Comparison of ENCODE assay signal across 23 cellular contexts in genomic region chr9:20295555-20295954, GRCh38.
DNase-seq lines count a peak whose midpoint lies in the region; ATAC-seq, FAIRE-seq and TF ChIP-seq lines count a peak whose summit lies in the region.
"Had no signal": no experiment of that assay in that cellular context is flagged by ENCODE, and none has a peak within 500 bp of the region (broad histone marks: within the 10 kb centered on the region; RNA-seq: fewer than 3 reads in every experiment).

No MANE protein-coding gene starts in this region.

- H3K4me3 Mint-ChIP-seq in osteocyte (ENCODE audit: unreplicated experiment) = no peak overlapping the region
- no peak overlapping the region for H3K4me3 Mint-ChIP-seq in activated T-helper 1 cell treated with anti-CD3 and anti-CD28 coated beads, Interleukin-12 subunit alpha, Interleukin-12 subunit beta, Interleukin-2, Interleukin-4 antibody, amounts not matched to agents 30 ng/mL and 10 ng/mL and 1 ng/mL, durations not matched to agents 14 hours and 24 hours and 36 hours
- H3K4me3 Mint-ChIP-seq: B cell; CD4-positive, CD25-positive, alpha-beta regulatory T cell; CD8-positive, alpha-beta T cell had no signal

- no TSS peak for BruUV-seq in HepG2 (replicated peaks; lab: Mats Ljungman, UMichigan)

- peak; percentile 1 for DNase-seq in NCI-H82 (lab: John Stamatoyannopoulos, UW)
- no peak for DNase-seq in NCI-H82 treated with DMSO at 0.1 percent for 48 hours (lab: John Stamatoyannopoulos, UW; ENCODE audit: unreplicated experiment)
- peak; percentile 10 for DNase-seq in HepG2 (ENCODE audit: low spot score)
- no peak for DNase-seq in right lobe of liver
- DNase-seq in sigmoid colon = no peak
- no peak for DNase-seq in osteocyte (ENCODE audit: extremely low spot score, unreplicated experiment)
- no peak for DNase-seq in activated T-helper 1 cell treated with anti-CD3 and anti-CD28 coated beads, Interleukin-12 subunit alpha, Interleukin-12 subunit beta, Interleukin-2, Interleukin-4 antibody, amounts not matched to agents 30 ng/mL and 10 ng/mL and 1 ng/mL, durations not matched to agents 14 hours and 24 hours and 36 hours (ENCODE audit: low spot score)
- DNase-seq: Caco-2; CD8-positive, alpha-beta T cell; DMS153; DND-41; GOT3; H7; HCEC 1CT had no signal

- 45% methylated on average over 1 of the region's 1 CpG for WGBS in HepG2 (ENCODE audit: low lambda C conversion rate)
- WGBS in right lobe of liver (ENCODE audit: insufficient coverage, low coverage, low lambda C conversion rate, missing lambda C conversion rate) = 58% methylated on average over 1 of the region's 1 CpG
- 82 to 93% methylated on average over 1 of the region's 1 CpG for WGBS in sigmoid colon, 2 donors

- in situ Hi-C loops in HepG2 (cut with HindIII; ENCODE audit: extremely low pct_ligation_motif_present, low pct_unique_long_range_greater_than_20kb) = no loop called here

- no peak for TF ChIP-seq RAD21 in HepG2 (CRISPR knock-in tag; IDR thresholded peaks at IDR 0.05)

- H3K79me2 ChIP-seq in HepG2 (ENCODE audit: insufficient read depth, low read length) = no peaks in the 10 kb centered on the region

- CTCF ChIA-PET in HepG2 (lab: Yijun Ruan, JAX; ENCODE audit: low intra/inter-chr PET ratio, low total read pairs) = no interaction called here

- H3K27me3 ChIP-seq in HepG2 (ENCODE audit: control insufficient read depth in 1 of 2, insufficient read depth in 2 of 2, low read length in 2 of 2) (no peaks in the 10 kb centered on the region; a peak in 1 of 5 replicates), right lobe of liver (no peaks in the 10 kb centered on the region), sigmoid colon (no peaks in the 10 kb centered on the region)
- H3K27me3 ChIP-seq: BLaER1 had no signal

- H3K36me3 Mint-ChIP-seq in osteocyte (ENCODE audit: unreplicated experiment) = no peaks in the 10 kb centered on the region
- peaks cover 4% of the 10 kb centered on the region for H3K36me3 Mint-ChIP-seq in activated T-helper 1 cell treated with anti-CD3 and anti-CD28 coated beads, Interleukin-12 subunit alpha, Interleukin-12 subunit beta, Interleukin-2, Interleukin-4 antibody, amounts not matched to agents 30 ng/mL and 10 ng/mL and 1 ng/mL, durations not matched to agents 14 hours and 24 hours and 36 hours (ENCODE audit: low read depth)
- H3K36me3 Mint-ChIP-seq: CD8-positive, alpha-beta T cell had no signal

- H3K27ac ChIP-seq in HepG2 (ENCODE audit: extremely low read length, insufficient read depth, low read length) = no peak overlapping the region
- H3K27ac ChIP-seq in right lobe of liver = no peak overlapping the region
- peak overlapping the region in 3 of 4 donors; percentile 3 to 86 (median 78) for H3K27ac ChIP-seq in sigmoid colon
- H3K27ac ChIP-seq: 22Rv1, BLaER1, C4-2B had no signal

- H3K9me3 ChIP-seq in HepG2 (ENCODE audit: low read length) (no peaks in the 10 kb centered on the region), right lobe of liver (no peaks in the 10 kb centered on the region), sigmoid colon (no peaks in the 10 kb centered on the region)
- H3K9me3 ChIP-seq: BLaER1, Caco-2 had no signal

- ATAC-seq in HepG2 = peak; percentile 66
- ATAC-seq in right lobe of liver = no peak
- no peak for ATAC-seq in GM19467 (IDR thresholded peaks at IDR 0.05; ENCODE audit: unreplicated experiment)
- ATAC-seq: CD8-positive, alpha-beta T cell had no signal

- H3K4me3 ChIP-seq in HepG2 (replicated peaks in 1 of 3; ENCODE audit: insufficient read depth in 1 of 3, low read depth in 2 of 3, low read length in 3 of 3) = no peak overlapping the region
- no peak overlapping the region for H3K4me3 ChIP-seq in right lobe of liver
- H3K4me3 ChIP-seq in sigmoid colon = no peak overlapping the region
- H3K4me3 ChIP-seq: BLaER1 had no signal

- H3K9ac ChIP-seq in HepG2 (ENCODE audit: insufficient read depth, low read depth, low read length) = no peak overlapping the region
- H3K9ac ChIP-seq: BLaER1 had no signal

- TF ChIP-seq EP300 in HepG2 (IDR thresholded peaks at IDR 0.05; ENCODE audit: low read depth in 2 of 2, low read length in 2 of 2) = no peak
- TF ChIP-seq EP300 in HepG2 (CRISPR knock-in tag; IDR thresholded peaks at IDR 0.05; ENCODE audit: borderline replicate concordance) = no peak
- no peak for TF ChIP-seq EP300 in sigmoid colon (IDR thresholded peaks at IDR 0.05)

- TF ChIP-seq POLR2A in HepG2 (IDR thresholded peaks at IDR 0.05; ENCODE audit: insufficient read depth in 1 of 2, low read depth in 2 of 2, low read length in 2 of 2) (no peak), right lobe of liver (IDR thresholded peaks at IDR 0.05) (no peak), sigmoid colon (IDR thresholded peaks at IDR 0.05) (no peak)

- H4K20me1 ChIP-seq in HepG2 (ENCODE audit: insufficient read depth, low read length) = no peaks in the 10 kb centered on the region
- H4K20me1 ChIP-seq: BLaER1 had no signal

- no peaks in the 10 kb centered on the region for H3K27me3 Mint-ChIP-seq in osteocyte (ENCODE audit: unreplicated experiment)
- peaks cover 2% of the 10 kb centered on the region for H3K27me3 Mint-ChIP-seq in activated T-helper 1 cell treated with anti-CD3 and anti-CD28 coated beads, Interleukin-12 subunit alpha, Interleukin-12 subunit beta, Interleukin-2, Interleukin-4 antibody, amounts not matched to agents 30 ng/mL and 10 ng/mL and 1 ng/mL, durations not matched to agents 14 hours and 24 hours and 36 hours (ENCODE audit: insufficient read depth)

- TF ChIP-seq CTCF in HepG2 (CRISPR knock-in tag; IDR thresholded peaks at IDR 0.05) (no peak), right lobe of liver (IDR thresholded peaks at IDR 0.05) (no peak), sigmoid colon (IDR thresholded peaks at IDR 0.05) (no peak), osteocyte (IDR thresholded peaks at IDR 0.05) (no peak)

- H3K4me1 Mint-ChIP-seq in osteocyte (ENCODE audit: unreplicated experiment) = peaks cover 4% of the 10 kb centered on the region
- peaks cover 5% of the 10 kb centered on the region for H3K4me1 Mint-ChIP-seq in activated T-helper 1 cell treated with anti-CD3 and anti-CD28 coated beads, Interleukin-12 subunit alpha, Interleukin-12 subunit beta, Interleukin-2, Interleukin-4 antibody, amounts not matched to agents 30 ng/mL and 10 ng/mL and 1 ng/mL, durations not matched to agents 14 hours and 24 hours and 36 hours (ENCODE audit: low read depth)

- no peak overlapping the region for H2AFZ ChIP-seq in HepG2 (ENCODE audit: low read length)

- no peak for FAIRE-seq in HepG2 (lab: Jason Lieb, UNC)
- FAIRE-seq: A204.1, G401.6, GM12892 had no signal

- peaks cover 7% of the 10 kb centered on the region for H3K9me3 Mint-ChIP-seq in osteocyte (ENCODE audit: unreplicated experiment)
- H3K9me3 Mint-ChIP-seq in activated T-helper 1 cell treated with anti-CD3 and anti-CD28 coated beads, Interleukin-12 subunit alpha, Interleukin-12 subunit beta, Interleukin-2, Interleukin-4 antibody, amounts not matched to agents 30 ng/mL and 10 ng/mL and 1 ng/mL, durations not matched to agents 14 hours and 24 hours and 36 hours = peaks cover 17% of the 10 kb centered on the region

- H3K36me3 ChIP-seq in HepG2 (replicated peaks in 1 of 2; ENCODE audit: control insufficient read depth in 1 of 2, insufficient read depth in 2 of 2, low read length in 2 of 2) (no peaks in the 10 kb centered on the region), right lobe of liver (no peaks in the 10 kb centered on the region), sigmoid colon (no peaks in the 10 kb centered on the region)
- H3K36me3 ChIP-seq: BLaER1 had no signal

- POLR2A ChIA-PET in HepG2 (lab: Yijun Ruan, JAX) = no interaction called here

- no peak overlapping the region for H3K4me2 ChIP-seq in HepG2 (ENCODE audit: low read depth, low read length)
- H3K4me2 ChIP-seq: BLaER1 had no signal

- no peak overlapping the region for H3K27ac Mint-ChIP-seq in osteocyte (ENCODE audit: unreplicated experiment)
- no peak overlapping the region for H3K27ac Mint-ChIP-seq in activated T-helper 1 cell treated with anti-CD3 and anti-CD28 coated beads, Interleukin-12 subunit alpha, Interleukin-12 subunit beta, Interleukin-2, Interleukin-4 antibody, amounts not matched to agents 30 ng/mL and 10 ng/mL and 1 ng/mL, durations not matched to agents 14 hours and 24 hours and 36 hours
- H3K27ac Mint-ChIP-seq: B cell; CD8-positive, alpha-beta T cell had no signal

- intact Hi-C loops in HepG2 (cut with micrococcal nuclease; ENCODE audit: unreplicated experiment) (no loop called here), right lobe of liver (cut with DNase I) (no loop called here), sigmoid colon (cut with DNase I) (no loop called here)
- intact Hi-C loops in activated T-helper 1 cell treated with anti-CD3 and anti-CD28 coated beads, Interleukin-12 subunit alpha, Interleukin-12 subunit beta, Interleukin-2, Interleukin-4 antibody, amounts not matched to agents 30 ng/mL and 10 ng/mL and 1 ng/mL, durations not matched to agents 14 hours and 24 hours and 36 hours (cut with micrococcal nuclease) = no loop called here

- peaks cover 32% of the 10 kb centered on the region for H3K4me1 ChIP-seq in HepG2 (ENCODE audit: insufficient read depth, low read length)
- H3K4me1 ChIP-seq in right lobe of liver = no peaks in the 10 kb centered on the region
- peaks cover 0 to 51% (median 35%) of the 10 kb centered on the region in 4 donors for H3K4me1 ChIP-seq in sigmoid colon
- H3K4me1 ChIP-seq: Caco-2 had no signal

TF ChIP-seq in HepG2, 621 proteins besides CTCF, POLR2A, EP300 and RAD21 (continues in another document):
- TF ChIP-seq GATAD2A (CRISPR knock-in tag; IDR thresholded peaks at IDR 0.05) = no peak
- TF ChIP-seq, protein P1, sequence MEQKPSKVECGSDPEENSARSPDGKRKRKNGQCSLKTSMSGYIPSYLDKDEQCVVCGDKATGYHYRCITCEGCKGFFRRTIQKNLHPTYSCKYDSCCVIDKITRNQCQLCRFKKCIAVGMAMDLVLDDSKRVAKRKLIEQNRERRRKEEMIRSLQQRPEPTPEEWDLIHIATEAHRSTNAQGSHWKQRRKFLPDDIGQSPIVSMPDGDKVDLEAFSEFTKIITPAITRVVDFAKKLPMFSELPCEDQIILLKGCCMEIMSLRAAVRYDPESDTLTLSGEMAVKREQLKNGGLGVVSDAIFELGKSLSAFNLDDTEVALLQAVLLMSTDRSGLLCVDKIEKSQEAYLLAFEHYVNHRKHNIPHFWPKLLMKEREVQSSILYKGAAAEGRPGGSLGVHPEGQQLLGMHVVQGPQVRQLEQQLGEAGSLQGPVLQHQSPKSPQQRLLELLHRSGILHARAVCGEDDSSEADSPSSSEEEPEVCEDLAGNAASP (CRISPR knock-in tag; IDR thresholded peaks at IDR 0.05; ENCODE audit: borderline replicate concordance) = no peak
- TF ChIP-seq SKI (IDR thresholded peaks at IDR 0.05; ENCODE audit: partially characterized antibody) = no peak

Comparison
In these comparisons a context has a peak if more than half of its experiments do, and no peak if none do; other contexts are left out.
1. DNase-seq: peak in NCI-H82 (single experiment) and HepG2 (single experiment); none in NCI-H82 treated with DMSO at 0.1 percent for 48 hours (single experiment), right lobe of liver (0 of 3), sigmoid colon (single experiment), osteocyte (single experiment) and activated T-helper 1 cell treated with anti-CD3 and anti-CD28 coated beads, Interleukin-12 subunit alpha, Interleukin-12 subunit beta, Interleukin-2, Interleukin-4 antibody, amounts not matched to agents 30 ng/mL and 10 ng/mL and 1 ng/mL, durations not matched to agents 14 hours and 24 hours and 36 hours (single experiment).
2. H3K27ac ChIP-seq: peak in sigmoid colon (3 of 4); none in HepG2 (single experiment) and right lobe of liver (0 of 3).